ENCODE assay signal across 23 cellular contexts in the genomic region with DNA sequence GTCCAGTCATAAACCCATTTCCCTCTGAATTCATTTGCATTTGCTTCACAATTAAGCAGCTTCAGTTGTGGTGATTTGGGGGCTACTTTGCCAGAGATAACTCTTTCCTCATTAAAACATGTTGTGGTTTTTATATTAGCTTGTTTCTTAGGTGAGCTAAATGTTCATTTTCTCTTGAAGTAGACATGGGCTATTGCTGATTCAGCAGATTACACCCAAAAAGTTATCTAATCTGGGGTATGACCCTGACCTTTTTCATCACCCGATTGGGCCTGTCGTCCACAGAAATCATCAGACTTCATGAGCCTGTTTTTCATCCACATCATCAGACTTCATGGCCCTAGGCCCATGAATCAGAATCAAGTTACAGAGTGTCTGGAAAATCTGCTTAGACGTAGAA.
DNase-seq lines count a peak whose midpoint lies in the region; ATAC-seq, FAIRE-seq and TF ChIP-seq lines count a peak whose summit lies in the region.
"Had no signal": no experiment of that assay in that cellular context is flagged by ENCODE, and none has a peak within 500 bp of the region (broad histone marks: within the 10 kb centered on the region; RNA-seq: fewer than 3 reads in every experiment).

No MANE protein-coding gene starts in this region.

- peaks cover 5% of the 10 kb centered on the region for H3K36me3 Mint-ChIP-seq in endothelial cell (ENCODE audit: low read depth, unreplicated experiment)
- H3K36me3 Mint-ChIP-seq: CD8-positive, alpha-beta T cell had no signal

- TF ChIP-seq RAD21 in HepG2 (CRISPR knock-in tag; IDR thresholded peaks at IDR 0.05) (no peak), K562 (CRISPR knock-in tag; conservative IDR thresholded peaks at IDR 0.05 in 1 of 2, IDR thresholded peaks at IDR 0.05 in 1 of 2) (no peak)

- no peaks in the 10 kb centered on the region for H3K9me3 ChIP-seq in HepG2 (ENCODE audit: low read length)
- no peaks in the 10 kb centered on the region for H3K9me3 ChIP-seq in right lobe of liver
- no peaks in the 10 kb centered on the region for H3K9me3 ChIP-seq in K562 (replicated peaks; ENCODE audit: control insufficient read depth, insufficient read depth, low read depth, low read length)
- H3K9me3 ChIP-seq: BLaER1 treated with 17β-estradiol and CSF1 and Interleukin-3, amounts not matched to agents 10 nM and 100 nM; Caco-2 had no signal

- H3K4me1 Mint-ChIP-seq in endothelial cell (ENCODE audit: unreplicated experiment) = no peaks in the 10 kb centered on the region
- H3K4me1 Mint-ChIP-seq: B cell had no signal

- TF ChIP-seq EP300 in HepG2 (IDR thresholded peaks at IDR 0.05; ENCODE audit: low read depth in 2 of 2, low read length in 2 of 2) (no peak), HepG2 (CRISPR knock-in tag; IDR thresholded peaks at IDR 0.05; ENCODE audit: borderline replicate concordance) (no peak), K562 (IDR thresholded peaks at IDR 0.05; ENCODE audit: low read length) (no peak)

- H3K27me3 ChIP-seq in HepG2 (ENCODE audit: control insufficient read depth in 1 of 2, insufficient read depth in 2 of 2, low read length in 2 of 2) (peaks cover 3 to 16% of the 10 kb centered on the region in 2 experiments; a peak in 3 of 5 replicates), right lobe of liver (no peaks in the 10 kb centered on the region), KMS-11 (ENCODE audit: insufficient read depth, low read depth) (no peaks in the 10 kb centered on the region), K562 (ENCODE audit: control insufficient read depth in 2 of 2, insufficient read depth in 2 of 2, low read length in 2 of 2) (no peaks in the 10 kb centered on the region)
- H3K27me3 ChIP-seq: BLaER1 treated with 17β-estradiol and CSF1 and Interleukin-3, amounts not matched to agents 10 nM and 100 nM had no signal

- POLR2A ChIA-PET in HepG2 (lab: Yijun Ruan, JAX) (no interaction called here), K562 (lab: Yijun Ruan, JAX) (no interaction called here)

- DNase-seq in HepG2 (ENCODE audit: low spot score) (no peak), right lobe of liver (no peak), K562 (ENCODE audit: extremely low read depth in 1 of 4, low spot score in 3 of 4) (no peak), endothelial cell (ENCODE audit: low spot score) (no peak), SKM-1 (lab: John Stamatoyannopoulos, UW; ENCODE audit: unreplicated experiment) (no peak)
- DNase-seq: AML-193; Caco-2; Calu3; CD4-positive, alpha-beta T cell; CD8-positive, alpha-beta T cell; DMS79 treated with DMSO at 0.1 percent for 48 hours; GF-D8 had no signal

- peaks cover 1% of the 10 kb centered on the region for H3K27me3 Mint-ChIP-seq in endothelial cell (ENCODE audit: unreplicated experiment)

- no peak overlapping the region for H3K27ac ChIP-seq in HepG2 (ENCODE audit: extremely low read length, insufficient read depth, low read length)
- no peak overlapping the region for H3K27ac ChIP-seq in right lobe of liver
- H3K27ac ChIP-seq in KMS-11 = no peak overlapping the region
- no peak overlapping the region for H3K27ac ChIP-seq in K562 (ENCODE audit: extremely low read depth, low read depth, low read length)
- H3K27ac ChIP-seq: 22Rv1; BLaER1 treated with 17β-estradiol and CSF1 and Interleukin-3, amounts not matched to agents 10 nM and 100 nM; C4-2B had no signal

- H3K4me3 ChIP-seq in HepG2 (replicated peaks in 1 of 3; ENCODE audit: insufficient read depth in 1 of 3, low read depth in 2 of 3, low read length in 3 of 3) = no peak overlapping the region
- no peak overlapping the region for H3K4me3 ChIP-seq in right lobe of liver
- H3K4me3 ChIP-seq in KMS-11 (IDR thresholded peaks at IDR 0.05; ENCODE audit: insufficient read depth, low read depth, low read length) = no peak overlapping the region
- no peak overlapping the region for H3K4me3 ChIP-seq in K562
- H3K4me3 ChIP-seq: BLaER1 treated with 17β-estradiol and CSF1 and Interleukin-3, amounts not matched to agents 10 nM and 100 nM had no signal

- no peak overlapping the region for H3K4me3 Mint-ChIP-seq in endothelial cell (ENCODE audit: unreplicated experiment)
- H3K4me3 Mint-ChIP-seq: B cell; CD4-positive, alpha-beta T cell; CD8-positive, alpha-beta T cell had no signal

- no peaks in the 10 kb centered on the region for H3K4me1 ChIP-seq in HepG2 (ENCODE audit: insufficient read depth, low read length)
- H3K4me1 ChIP-seq in right lobe of liver = no peaks in the 10 kb centered on the region
- peaks cover 27% of the 10 kb centered on the region for H3K4me1 ChIP-seq in KMS-11 (ENCODE audit: low read depth, poor library complexity, severe bottlenecking)
- H3K4me1 ChIP-seq in K562 (replicated peaks in 1 of 2; ENCODE audit: control insufficient read depth in 2 of 2, insufficient read depth in 2 of 2, low read length in 2 of 2) = no peaks in the 10 kb centered on the region
- H3K4me1 ChIP-seq: Caco-2 had no signal

- CTCF ChIA-PET in HepG2 (lab: Yijun Ruan, JAX; ENCODE audit: low intra/inter-chr PET ratio, low total read pairs) = no interaction called here
- CTCF ChIA-PET in K562 (lab: Yijun Ruan, JAX; ENCODE audit: low intra/inter-chr PET ratio) = no interaction called here

- H3K36me3 ChIP-seq in HepG2 (replicated peaks in 1 of 2; ENCODE audit: control insufficient read depth in 1 of 2, insufficient read depth in 2 of 2, low read length in 2 of 2) = no peaks in the 10 kb centered on the region
- no peaks in the 10 kb centered on the region for H3K36me3 ChIP-seq in right lobe of liver
- no peaks in the 10 kb centered on the region for H3K36me3 ChIP-seq in KMS-11 (ENCODE audit: insufficient read depth)
- H3K36me3 ChIP-seq in K562 (ENCODE audit: control insufficient read depth, insufficient read depth, low read length) = no peaks in the 10 kb centered on the region
- H3K36me3 ChIP-seq: BLaER1 treated with 17β-estradiol and CSF1 and Interleukin-3, amounts not matched to agents 10 nM and 100 nM had no signal

- H3K4me2 ChIP-seq in HepG2 (ENCODE audit: low read depth, low read length) (no peak overlapping the region), KMS-11 (peak overlapping the region; percentile 15; the same call in 1 of the 2 replicates), K562 (ENCODE audit: insufficient read depth, low read length) (no peak overlapping the region)

- no peak for ATAC-seq in HepG2
- ATAC-seq in right lobe of liver = no peak
- ATAC-seq in K562 = no peak
- ATAC-seq in GM21360 (IDR thresholded peaks at IDR 0.05; ENCODE audit: unreplicated experiment) = no peak
- ATAC-seq: CD8-positive, alpha-beta T cell had no signal

- FAIRE-seq in HepG2 (lab: Jason Lieb, UNC) = no peak
- FAIRE-seq in K562 (lab: Jason Lieb, UNC) = no peak
- FAIRE-seq: A204.1, D721Med, G401.6, GM12891, GM19239 had no signal

- TF ChIP-seq POLR2A in HepG2 (IDR thresholded peaks at IDR 0.05; ENCODE audit: insufficient read depth in 1 of 2, low read depth in 2 of 2, low read length in 2 of 2) = no peak
- no peak for TF ChIP-seq POLR2A in right lobe of liver (IDR thresholded peaks at IDR 0.05)
- no peak for TF ChIP-seq POLR2A in K562 (conservative IDR thresholded peaks at IDR 0.05)

- no peaks in the 10 kb centered on the region for H3K9me3 Mint-ChIP-seq in endothelial cell (ENCODE audit: unreplicated experiment)
- H3K9me3 Mint-ChIP-seq: CD4-positive, alpha-beta T cell; CD8-positive, alpha-beta T cell had no signal

- no peak overlapping the region for H3K9ac ChIP-seq in HepG2 (ENCODE audit: insufficient read depth, low read depth, low read length)
- H3K9ac ChIP-seq in KMS-11 = no peak overlapping the region
- H3K9ac ChIP-seq in K562 (ENCODE audit: insufficient read depth in 1 of 2, low read depth in 2 of 2, low read length in 2 of 2) = no peak overlapping the region
- H3K9ac ChIP-seq: BLaER1 treated with 17β-estradiol and CSF1 and Interleukin-3, amounts not matched to agents 10 nM and 100 nM had no signal

- no peak overlapping the region for H2AFZ ChIP-seq in HepG2 (ENCODE audit: low read length)
- no peak overlapping the region for H2AFZ ChIP-seq in KMS-11 (ENCODE audit: low read depth)
- H2AFZ ChIP-seq in K562 (ENCODE audit: low read depth, low read length) = no peak overlapping the region

- in situ Hi-C loops in HepG2 (cut with HindIII; ENCODE audit: extremely low pct_ligation_motif_present, low pct_unique_long_range_greater_than_20kb) = no loop called here
- in situ Hi-C loops in K562 (cut with MboI) = no loop called here

- H4K20me1 ChIP-seq in HepG2 (ENCODE audit: insufficient read depth, low read length) (no peaks in the 10 kb centered on the region), KMS-11 (ENCODE audit: insufficient read depth) (no peaks in the 10 kb centered on the region), K562 (replicated peaks; ENCODE audit: control insufficient read depth, insufficient read depth, low read length) (no peaks in the 10 kb centered on the region)
- H4K20me1 ChIP-seq: BLaER1 treated with 17β-estradiol and CSF1 and Interleukin-3, amounts not matched to agents 10 nM and 100 nM had no signal

- no peak overlapping the region for H3K27ac Mint-ChIP-seq in endothelial cell (ENCODE audit: unreplicated experiment)
- H3K27ac Mint-ChIP-seq: B cell; CD4-positive, alpha-beta T cell; CD8-positive, alpha-beta T cell had no signal

- H3K79me2 ChIP-seq in HepG2 (ENCODE audit: insufficient read depth, low read length) = no peaks in the 10 kb centered on the region
- H3K79me2 ChIP-seq in KMS-11 (ENCODE audit: insufficient read depth, low read depth) = no peaks in the 10 kb centered on the region
- H3K79me2 ChIP-seq in K562 (ENCODE audit: control insufficient read depth, insufficient read depth, low read length) = no peaks in the 10 kb centered on the region

- no TSS peak for BruUV-seq in HepG2 (replicated peaks; lab: Mats Ljungman, UMichigan)
- BruUV-seq in K562 (replicated peaks; lab: Mats Ljungman, UMichigan) = no TSS peak

- TF ChIP-seq CTCF in HepG2 (CRISPR knock-in tag; IDR thresholded peaks at IDR 0.05) (no peak), right lobe of liver (IDR thresholded peaks at IDR 0.05) (no peak), KMS-11 (conservative IDR thresholded peaks at IDR 0.05; ENCODE audit: low read depth, low read length) (no peak), K562 (IDR thresholded peaks at IDR 0.05 in 2 of 3, conservative IDR thresholded peaks at IDR 0.05 in 1 of 3; ENCODE audit: insufficient read depth in 2 of 3, low read depth in 1 of 3, low read length in 3 of 3) (no peak), endothelial cell (IDR thresholded peaks at IDR 0.05; ENCODE audit: unreplicated experiment) (no peak)

- intact Hi-C loops in HepG2 (cut with micrococcal nuclease; ENCODE audit: unreplicated experiment) (no loop called here), right lobe of liver (cut with DNase I) (no loop called here), K562 (cut with micrococcal nuclease) (no loop called here)

- no peaks in the 10 kb centered on the region for H3K9me1 ChIP-seq in K562 (ENCODE audit: control insufficient read depth, insufficient read depth, low read length)

- WGBS in HepG2 (ENCODE audit: low lambda C conversion rate) = 17% methylated on average over 3 of the region's 3 CpGs
- WGBS in right lobe of liver (ENCODE audit: insufficient coverage, low coverage, low lambda C conversion rate, missing lambda C conversion rate) = 51% methylated on average over 3 of the region's 3 CpGs
- WGBS in K562 (ENCODE audit: insufficient coverage, low coverage, missing lambda C conversion rate) = 0% methylated on average over 3 of the region's 3 CpGs

TF ChIP-seq in HepG2, 621 proteins besides CTCF, POLR2A, EP300 and RAD21 (continues in another document):
- peak; percentile 97 for TF ChIP-seq MAFF (IDR thresholded peaks at IDR 0.05; ENCODE audit: low read depth, low read length)
